Comparison of ENCODE assay signal across 31 cellular contexts in the genomic region with DNA sequence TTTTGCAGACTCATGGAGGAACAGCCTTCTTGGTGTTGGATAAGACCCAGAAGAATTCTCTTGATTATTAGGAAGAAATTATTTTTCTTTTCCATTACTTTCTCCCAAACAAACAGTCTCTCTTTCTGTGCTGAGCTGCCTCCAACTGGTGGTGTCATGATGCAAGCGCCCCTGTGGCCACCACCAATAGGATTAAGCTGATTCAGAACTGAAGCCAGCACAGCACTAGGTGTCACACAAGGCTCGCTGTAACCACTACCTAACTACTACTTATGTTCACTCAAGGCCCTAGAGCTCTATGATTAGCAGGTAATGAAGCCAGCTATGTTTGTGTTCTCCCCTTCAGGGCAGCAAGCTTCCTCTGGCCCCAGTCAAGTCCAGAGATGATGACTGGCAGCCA.
"Had no signal": no experiment of that assay in that cellular context is flagged by ENCODE, and none has a peak within 500 bp of the region (broad histone marks: within the 10 kb centered on the region; RNA-seq: fewer than 3 reads in every experiment).

No MANE protein-coding gene starts in this region.

- H3K9me3 ChIP-seq: MG63, Peyer's patch had no signal

- DNase-seq: activated B cell treated with CpG ODN at 0.5 μM for 24 hours; activated CD4-positive, alpha-beta memory T cell treated with anti-CD3 and anti-CD28 coated beads for 36 hours; activated CD4-positive, alpha-beta T cell treated with anti-CD3 and anti-CD28 coated beads for 4 hours; activated CD4-positive, alpha-beta T cell treated with anti-CD3 and anti-CD28 coated beads, Interleukin-2, amount 50 U/mL, for 1 hour; activated CD4-positive, CD25-positive, alpha-beta regulatory T cell treated with anti-CD3 and anti-CD28 coated beads, Interleukin-2, amount 50 U/mL, for 72 hours; activated CD8-positive, alpha-beta memory T cell treated with anti-CD3 and anti-CD28 coated beads, Interleukin-2, amount 50 U/mL, for 4 hours; activated gamma-delta T cell treated with Interleukin-2 at 50 U/mL for 16 hours; activated naive CD4-positive, alpha-beta T cell treated with anti-CD3 and anti-CD28 coated beads for 36 hours; activated T-cell treated with anti-CD3 and anti-CD28 coated beads for 4 hours; activated T-cell treated with anti-CD3 and anti-CD28 coated beads, Interleukin-2, amount 50 U/mL, for 4 hours; adrenal gland; MG63; NCI-H1048; NCI-H1105 treated with DMSO at 0.1 percent for 48 hours; NCI-H1436; NCI-H1694; NCI-H1930; NCI-H2081 treated with DMSO at 0.1 percent for 48 hours; NCI-H226; NCI-H446 treated with DMSO at 0.1 percent for 48 hours; NCI-H524; NCI-H69; NCI-H82; Peyer's patch; RPMI8226; SW 1271; T-helper 1 cell; T-helper 2 cell; T-helper 9 cell had no signal

- H3K36me3 ChIP-seq: adrenal gland, MG63, Peyer's patch had no signal

- H3K4me3 ChIP-seq: adrenal gland, MG63, Peyer's patch had no signal

- ATAC-seq: activated naive CD4-positive, alpha-beta T cell treated with anti-CD3 and anti-CD28 coated beads, Interleukin-2, amount 50 U/mL, for 72 hours; activated T-cell treated with anti-CD3 and anti-CD28 coated beads, Interleukin-2, amount 50 U/mL, for 4 hours had no signal

- FAIRE-seq: bronchial epithelial cell had no signal

- H3K4me1 ChIP-seq: Peyer's patch had no signal

- H3K27me3 ChIP-seq: adrenal gland, MG63, Peyer's patch had no signal
